ENCODE assay signal across 11 cellular contexts in genomic region chr9:113853333-113853732, GRCh38. TPM values are rescaled to one million over a fixed set of nuclear protein-coding genes. Genes with fewer than 3 reads are reported as not detected.
DNase-seq lines count a peak whose midpoint lies in the region; ATAC-seq and TF ChIP-seq lines count a peak whose summit lies in the region.
"Had no signal": no experiment of that assay in that cellular context is flagged by ENCODE, and none has a peak within 500 bp of the region (broad histone marks: within the 10 kb centered on the region; RNA-seq: fewer than 3 reads in every experiment).

No MANE protein-coding gene starts in this region.

- H3K14ac ChIP-seq in H9 (ENCODE audit: insufficient read depth, low read length) = no peak overlapping the region

- H4K8ac ChIP-seq in H9 (replicated peaks; ENCODE audit: insufficient read length, low read depth, low read length) = no peak overlapping the region

- H3K4me1 Mint-ChIP-seq in H9 = peaks cover 9 to 10% of the 10 kb centered on the region in 2 experiments
- no peaks in the 10 kb centered on the region for H3K4me1 Mint-ChIP-seq in endothelial cell (ENCODE audit: unreplicated experiment)

- H3K4me1 ChIP-seq in BE2C = no peaks in the 10 kb centered on the region
- H3K4me1 ChIP-seq in H9 (ENCODE audit: insufficient read depth, low read length) = no peaks in the 10 kb centered on the region

- TF ChIP-seq CTCF in BE2C (IDR thresholded peaks at IDR 0.05; ENCODE audit: low read depth, low read length) = peak; percentile 70
- peak; percentile 86 for TF ChIP-seq CTCF in H9 (conservative IDR thresholded peaks at IDR 0.05)
- peak; percentile 38; the same call in 1 of the 2 replicates for TF ChIP-seq CTCF in WI38 (IDR thresholded peaks at IDR 0.05; ENCODE audit: low read depth, low read length)
- peak; percentile 54 for TF ChIP-seq CTCF in kidney epithelial cell (IDR thresholded peaks at IDR 0.05; ENCODE audit: insufficient read depth, low read length, poor library complexity, severe bottlenecking)
- TF ChIP-seq CTCF in endothelial cell (IDR thresholded peaks at IDR 0.05; ENCODE audit: unreplicated experiment) = no peak

- H3K4ac ChIP-seq in H9 (ENCODE audit: low read depth, low read length) = no peak overlapping the region

- H3K79me2 ChIP-seq in H9 (ENCODE audit: insufficient read depth, low read length) = no peaks in the 10 kb centered on the region

- H4K20me1 ChIP-seq in H9 (ENCODE audit: control insufficient read depth, insufficient read depth, insufficient read length) = no peaks in the 10 kb centered on the region

- H4K91ac ChIP-seq in H9 (ENCODE audit: insufficient read length, low read depth, low read length) = no peak overlapping the region

- H2BK5ac ChIP-seq in H9 (ENCODE audit: insufficient read length, low read length) = no peak overlapping the region

- H2AK5ac ChIP-seq in H9 (ENCODE audit: insufficient read length, low read length) = no peak overlapping the region

- no peak overlapping the region for H3K23ac ChIP-seq in H9 (ENCODE audit: insufficient read length, low read depth, low read length)

- no peak overlapping the region for H2AFZ ChIP-seq in H9 (ENCODE audit: low read length)

- no peak overlapping the region for H2BK15ac ChIP-seq in H9 (ENCODE audit: low read depth, low read length)

- no peak for DNase-seq in BE2C
- DNase-seq in H9 = no peak
- no peak for DNase-seq in kidney epithelial cell (ENCODE audit: low read depth)
- no peak for DNase-seq in activated CD4-positive, alpha-beta T cell treated with anti-CD3 and anti-CD28 coated beads for 4 hours
- DNase-seq in mucosa of gallbladder (ENCODE audit: low spot score) = no peak
- DNase-seq in endothelial cell (ENCODE audit: low spot score) = no peak
- DNase-seq: activated naive CD4-positive, alpha-beta T cell treated with Interleukin-2 at 50 U/mL for 16 hours; head of caudate nucleus had no signal

- H3T11ph ChIP-seq in H9 (ENCODE audit: low read length) = no peak overlapping the region

- no peaks in the 10 kb centered on the region; the same call in 1 of the 2 replicates for H3K9me3 ChIP-seq in BE2C
- H3K9me3 ChIP-seq in H9 (ENCODE audit: control insufficient read depth, low read depth, low read length) = no peaks in the 10 kb centered on the region

- H2BK120ac ChIP-seq in H9 (ENCODE audit: low read depth, low read length, poor library complexity, severe bottlenecking) = no peak overlapping the region

- ATAC-seq in GM19455 (IDR thresholded peaks at IDR 0.05; ENCODE audit: unreplicated experiment) = no peak

- no peak overlapping the region for H3K56ac ChIP-seq in H9 (ENCODE audit: insufficient read length, low read depth, low read length)

- no peak overlapping the region for H4K5ac ChIP-seq in H9 (ENCODE audit: insufficient read length, low read depth, low read length)

- no peak overlapping the region for H3K4me3 ChIP-seq in BE2C (ENCODE audit: low read depth, low read length)
- no peak overlapping the region for H3K4me3 ChIP-seq in WI38 (ENCODE audit: low read depth, low read length)
- H3K4me3 ChIP-seq in kidney epithelial cell (ENCODE audit: low read depth, low read length) = no peak overlapping the region

- H3K27ac ChIP-seq in H9 (ENCODE audit: insufficient read length, low read depth, low read length) = no peak overlapping the region

- no peaks in the 10 kb centered on the region for H3K23me2 ChIP-seq in H9 (ENCODE audit: insufficient read length, low read depth, low read length, poor library complexity, severe bottlenecking)

- H3K9ac ChIP-seq in H9 (ENCODE audit: extremely low read depth, insufficient read length, low read length) = no peak overlapping the region

- H3K27me3 ChIP-seq in BE2C = no peaks in the 10 kb centered on the region
- H3K27me3 ChIP-seq in H9 (ENCODE audit: insufficient read depth, low read length) = no peaks in the 10 kb centered on the region
- no peaks in the 10 kb centered on the region for H3K27me3 ChIP-seq in kidney epithelial cell (ENCODE audit: control insufficient read depth, insufficient read depth, low read length)

- no CpG with 5 or more reads among the region's 2 CpGs for WGBS in H9 (ENCODE audit: extremely low coverage, insufficient read length, low lambda C conversion rate)

- no peaks in the 10 kb centered on the region for H3K79me1 ChIP-seq in H9 (ENCODE audit: insufficient read depth, low read depth, low read length, poor library complexity, severe bottlenecking)

- H3K9me3 Mint-ChIP-seq in H9 = no peaks in the 10 kb centered on the region
- no peaks in the 10 kb centered on the region for H3K9me3 Mint-ChIP-seq in endothelial cell (ENCODE audit: unreplicated experiment)

- H3K27ac Mint-ChIP-seq in H9 = no peak overlapping the region
- H3K27ac Mint-ChIP-seq in endothelial cell (ENCODE audit: unreplicated experiment) = no peak overlapping the region
- H3K27ac Mint-ChIP-seq: T-helper 2 cell treated with Interferon-gamma antibody and Interleukin-4, amounts not matched to agents 5 μg/mL and 100 μg/mL, for 36 hours had no signal

- peaks cover 2% of the 10 kb centered on the region for H3K27me3 Mint-ChIP-seq in H9 (ENCODE audit: low read depth)
- no peaks in the 10 kb centered on the region for H3K27me3 Mint-ChIP-seq in endothelial cell (ENCODE audit: unreplicated experiment)

- H3K36me3 Mint-ChIP-seq in H9 (ENCODE audit: insufficient read depth in 1 of 3, low read depth in 3 of 3) (no peaks in the 10 kb centered on the region), endothelial cell (ENCODE audit: low read depth, unreplicated experiment) (no peaks in the 10 kb centered on the region)

- H3K18ac ChIP-seq in H9 (ENCODE audit: insufficient read length, low read depth, low read length) = no peak overlapping the region

- no peak overlapping the region for H2BK12ac ChIP-seq in H9 (ENCODE audit: insufficient read length, low read depth, low read length)

- no peak overlapping the region for H3K4me2 ChIP-seq in H9 (ENCODE audit: insufficient read depth, insufficient read length, low read length)

- no peaks in the 10 kb centered on the region for H3K36me3 ChIP-seq in BE2C
- no peaks in the 10 kb centered on the region for H3K36me3 ChIP-seq in kidney epithelial cell (ENCODE audit: control insufficient read depth, insufficient read depth, low read length)

- no peak overlapping the region for H2BK20ac ChIP-seq in H9 (ENCODE audit: low read depth, low read length, poor library complexity, severe bottlenecking)

- H3K4me3 Mint-ChIP-seq in H9 = no peak overlapping the region
- H3K4me3 Mint-ChIP-seq in endothelial cell (ENCODE audit: unreplicated experiment) = no peak overlapping the region
- H3K4me3 Mint-ChIP-seq: T-helper 2 cell treated with Interferon-gamma antibody and Interleukin-4, amounts not matched to agents 5 μg/mL and 100 μg/mL, for 36 hours had no signal

RNA-seq across cellular contexts. Expression of gene ZNF618, which starts 22.8 kb away (rescaled TPM):
- 31.8 TPM for polyA plus RNA-seq in BE2C (2012; ENCODE audit: insufficient read depth, insufficient read length, low read depth)
- total RNA-seq in H9 (2021) (13.6 and 16.3 TPM in 2 replicates), kidney epithelial cell (12.1 and 13.6 TPM in 2 replicates), mucosa of gallbladder (26.6 TPM), endothelial cell (ENCODE audit: unreplicated experiment) (35.0 TPM)
